Comparison of ENCODE assay signal across 1 cellular context in genomic region chr7:1897076-1897860, GRCh38.
TF ChIP-seq lines count a peak whose summit lies in the region.

No MANE protein-coding gene starts in this region.

TF ChIP-seq in GM23338, 12 proteins besides CTCF, POLR2A, EP300 and RAD21:
- TF ChIP-seq, protein P1, sequence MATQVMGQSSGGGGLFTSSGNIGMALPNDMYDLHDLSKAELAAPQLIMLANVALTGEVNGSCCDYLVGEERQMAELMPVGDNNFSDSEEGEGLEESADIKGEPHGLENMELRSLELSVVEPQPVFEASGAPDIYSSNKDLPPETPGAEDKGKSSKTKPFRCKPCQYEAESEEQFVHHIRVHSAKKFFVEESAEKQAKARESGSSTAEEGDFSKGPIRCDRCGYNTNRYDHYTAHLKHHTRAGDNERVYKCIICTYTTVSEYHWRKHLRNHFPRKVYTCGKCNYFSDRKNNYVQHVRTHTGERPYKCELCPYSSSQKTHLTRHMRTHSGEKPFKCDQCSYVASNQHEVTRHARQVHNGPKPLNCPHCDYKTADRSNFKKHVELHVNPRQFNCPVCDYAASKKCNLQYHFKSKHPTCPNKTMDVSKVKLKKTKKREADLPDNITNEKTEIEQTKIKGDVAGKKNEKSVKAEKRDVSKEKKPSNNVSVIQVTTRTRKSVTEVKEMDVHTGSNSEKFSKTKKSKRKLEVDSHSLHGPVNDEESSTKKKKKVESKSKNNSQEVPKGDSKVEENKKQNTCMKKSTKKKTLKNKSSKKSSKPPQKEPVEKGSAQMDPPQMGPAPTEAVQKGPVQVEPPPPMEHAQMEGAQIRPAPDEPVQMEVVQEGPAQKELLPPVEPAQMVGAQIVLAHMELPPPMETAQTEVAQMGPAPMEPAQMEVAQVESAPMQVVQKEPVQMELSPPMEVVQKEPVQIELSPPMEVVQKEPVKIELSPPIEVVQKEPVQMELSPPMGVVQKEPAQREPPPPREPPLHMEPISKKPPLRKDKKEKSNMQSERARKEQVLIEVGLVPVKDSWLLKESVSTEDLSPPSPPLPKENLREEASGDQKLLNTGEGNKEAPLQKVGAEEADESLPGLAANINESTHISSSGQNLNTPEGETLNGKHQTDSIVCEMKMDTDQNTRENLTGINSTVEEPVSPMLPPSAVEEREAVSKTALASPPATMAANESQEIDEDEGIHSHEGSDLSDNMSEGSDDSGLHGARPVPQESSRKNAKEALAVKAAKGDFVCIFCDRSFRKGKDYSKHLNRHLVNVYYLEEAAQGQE (IDR thresholded peaks at IDR 0.05; ENCODE audit: unreplicated experiment), result no peak
- TF ChIP-seq ZNF331 (CRISPR knock-in tag; IDR thresholded peaks at IDR 0.05; ENCODE audit: low read depth), result no peak
- no peak for TF ChIP-seq EZH2 (IDR thresholded peaks at IDR 0.05; ENCODE audit: low read depth, unreplicated experiment)
- no peak for TF ChIP-seq ZNF462 (CRISPR knock-in tag; IDR thresholded peaks at IDR 0.05)
- no peak for TF ChIP-seq NANOG (IDR thresholded peaks at IDR 0.05; ENCODE audit: borderline replicate concordance)
- TF ChIP-seq JUNB (IDR thresholded peaks at IDR 0.05; ENCODE audit: unreplicated experiment), result no peak
- TF ChIP-seq, protein P2, sequence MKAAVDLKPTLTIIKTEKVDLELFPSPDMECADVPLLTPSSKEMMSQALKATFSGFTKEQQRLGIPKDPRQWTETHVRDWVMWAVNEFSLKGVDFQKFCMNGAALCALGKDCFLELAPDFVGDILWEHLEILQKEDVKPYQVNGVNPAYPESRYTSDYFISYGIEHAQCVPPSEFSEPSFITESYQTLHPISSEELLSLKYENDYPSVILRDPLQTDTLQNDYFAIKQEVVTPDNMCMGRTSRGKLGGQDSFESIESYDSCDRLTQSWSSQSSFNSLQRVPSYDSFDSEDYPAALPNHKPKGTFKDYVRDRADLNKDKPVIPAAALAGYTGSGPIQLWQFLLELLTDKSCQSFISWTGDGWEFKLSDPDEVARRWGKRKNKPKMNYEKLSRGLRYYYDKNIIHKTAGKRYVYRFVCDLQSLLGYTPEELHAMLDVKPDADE (IDR thresholded peaks at IDR 0.05), result no peak
- TF ChIP-seq STAT1 (IDR thresholded peaks at IDR 0.05; ENCODE audit: unreplicated experiment), result no peak
- no peak for TF ChIP-seq CREB1 (CRISPR knock-in tag; IDR thresholded peaks at IDR 0.05; ENCODE audit: low read depth)
- TF ChIP-seq ZNF114 (CRISPR knock-in tag; IDR thresholded peaks at IDR 0.05), result no peak
- TF ChIP-seq POLR2AphosphoS5 (IDR thresholded peaks at IDR 0.05; ENCODE audit: low read depth), result no peak
- no peak for TF ChIP-seq EZH2phosphoT487 (IDR thresholded peaks at IDR 0.05; ENCODE audit: unreplicated experiment)
